ENCODE assay signal across 15 cellular contexts in genomic region chr20:47557791-47558190, GRCh38. TPM values are rescaled to one million over a fixed set of nuclear protein-coding genes. Genes with fewer than 3 reads are reported as not detected.
DNase-seq lines count a peak whose midpoint lies in the region; ATAC-seq, FAIRE-seq and TF ChIP-seq lines count a peak whose summit lies in the region.
"Had no signal": no experiment of that assay in that cellular context is flagged by ENCODE, and none has a peak within 500 bp of the region (broad histone marks: within the 10 kb centered on the region; RNA-seq: fewer than 3 reads in every experiment).

No MANE protein-coding gene starts in this region.

- no peaks in the 10 kb centered on the region for H3K27me3 ChIP-seq in DOHH2 (ENCODE audit: control insufficient read depth, low read length)
- H3K27me3 ChIP-seq in HUES6 (ENCODE audit: control insufficient read depth, insufficient read depth, low read length): no peaks in the 10 kb centered on the region
- H3K27me3 ChIP-seq in K562 (ENCODE audit: control insufficient read depth in 2 of 2, insufficient read depth in 2 of 2, low read length in 2 of 2): no peaks in the 10 kb centered on the region
- H3K27me3 ChIP-seq in suprapubic skin: no peaks in the 10 kb centered on the region

- ATAC-seq in K562: no peak
- ATAC-seq in HG02798 (IDR thresholded peaks at IDR 0.05; ENCODE audit: poor library complexity, unreplicated experiment): no peak
- no peak for ATAC-seq in esophagus mucosa

- no peaks in the 10 kb centered on the region for H3K27me3 Mint-ChIP-seq in mesothelial cell of epicardium (ENCODE audit: low read depth)
- H3K27me3 Mint-ChIP-seq: CD4-positive, alpha-beta T cell had no signal

- no peak for FAIRE-seq in K562 (lab: Jason Lieb, UNC)

- no peak overlapping the region for H3K4me3 Mint-ChIP-seq in mesothelial cell of epicardium
- H3K4me3 Mint-ChIP-seq: CD4-positive, alpha-beta T cell had no signal

- H3K4me1 ChIP-seq in DOHH2 (ENCODE audit: control insufficient read depth, low read length) (peaks cover 76% of the 10 kb centered on the region), HUES6 (ENCODE audit: control insufficient read depth, insufficient read depth, low read length) (peaks cover 36% of the 10 kb centered on the region), K562 (replicated peaks in 1 of 2; ENCODE audit: control insufficient read depth in 2 of 2, insufficient read depth in 2 of 2, low read length in 2 of 2) (peaks cover 0 to 11% of the 10 kb centered on the region in 2 experiments; a peak in 3 of 5 replicates), suprapubic skin (peaks cover 20% of the 10 kb centered on the region)

- H3K9me3 ChIP-seq in DOHH2 (ENCODE audit: control insufficient read depth, insufficient read depth, low read length) (no peaks in the 10 kb centered on the region), HUES6 (ENCODE audit: control insufficient read depth, insufficient read depth, low read depth, low read length) (no peaks in the 10 kb centered on the region), K562 (replicated peaks; ENCODE audit: control insufficient read depth, insufficient read depth, low read depth, low read length) (no peaks in the 10 kb centered on the region), suprapubic skin (no peaks in the 10 kb centered on the region)

- in situ Hi-C loops in K562 (cut with MboI) (no loop called here), GM13976 (cut with MboI; ENCODE audit: low sequenced_read_pairs, unreplicated experiment) (no loop called here)

- no peaks in the 10 kb centered on the region for H3K9me2 ChIP-seq in DOHH2 (replicated peaks; ENCODE audit: control insufficient read depth, low read length)

- POLR2A ChIA-PET in K562 (lab: Yijun Ruan, JAX): interaction anchor here (0.6 kb wide), 1 partner anchor 199 kb away, joined by 3 read pairs; no protein-coding TSS in a partner anchor

- H3K79me2 ChIP-seq in DOHH2 (ENCODE audit: control insufficient read depth, low read length) (peaks cover 89% of the 10 kb centered on the region), K562 (ENCODE audit: control insufficient read depth, insufficient read depth, low read length) (peaks cover 58% of the 10 kb centered on the region)

- peaks cover 3% of the 10 kb centered on the region for H3K9me3 Mint-ChIP-seq in mesothelial cell of epicardium
- H3K9me3 Mint-ChIP-seq: CD4-positive, alpha-beta T cell had no signal

- peak overlapping the region; percentile 79 for H3K27ac Mint-ChIP-seq in mesothelial cell of epicardium

- H3K36me3 Mint-ChIP-seq in mesothelial cell of epicardium: peaks cover 7% of the 10 kb centered on the region

- TF ChIP-seq POLR2A in K562 (conservative IDR thresholded peaks at IDR 0.05): no peak
- TF ChIP-seq POLR2A in suprapubic skin (IDR thresholded peaks at IDR 0.05): no peak

- CTCF ChIA-PET in K562 (lab: Yijun Ruan, JAX; ENCODE audit: low intra/inter-chr PET ratio): no interaction called here

- no peak for TF ChIP-seq CTCF in DOHH2 (IDR thresholded peaks at IDR 0.05; ENCODE audit: low read depth, low read length, poor library complexity, severe bottlenecking)
- no peak for TF ChIP-seq CTCF in K562 (IDR thresholded peaks at IDR 0.05 in 2 of 3, conservative IDR thresholded peaks at IDR 0.05 in 1 of 3; ENCODE audit: insufficient read depth in 2 of 3, low read depth in 1 of 3, low read length in 3 of 3)
- no peak for TF ChIP-seq CTCF in mesothelial cell of epicardium (IDR thresholded peaks at IDR 0.05; ENCODE audit: unreplicated experiment)
- TF ChIP-seq CTCF in GM13976 (IDR thresholded peaks at IDR 0.05; ENCODE audit: borderline replicate concordance, control extremely low read depth, extremely low read depth, insufficient read depth, missing control alignments): no peak
- no peak for TF ChIP-seq CTCF in suprapubic skin (IDR thresholded peaks at IDR 0.05)

- BruUV-seq in K562 (replicated peaks; lab: Mats Ljungman, UMichigan): no TSS peak

- H3K36me3 ChIP-seq in DOHH2 (ENCODE audit: control insufficient read depth, low read length): peaks cover 50% of the 10 kb centered on the region
- no peaks in the 10 kb centered on the region for H3K36me3 ChIP-seq in HUES6 (ENCODE audit: control insufficient read depth, insufficient read depth, low read length)
- H3K36me3 ChIP-seq in K562 (ENCODE audit: control insufficient read depth, insufficient read depth, low read length): no peaks in the 10 kb centered on the region
- H3K36me3 ChIP-seq in suprapubic skin: no peaks in the 10 kb centered on the region

- peaks cover 37% of the 10 kb centered on the region for H4K20me1 ChIP-seq in DOHH2 (ENCODE audit: control insufficient read depth, insufficient read depth, low read depth, low read length)
- peaks cover 3% of the 10 kb centered on the region; the same call in 1 of the 2 replicates for H4K20me1 ChIP-seq in K562 (replicated peaks; ENCODE audit: control insufficient read depth, insufficient read depth, low read length)

- no peaks in the 10 kb centered on the region for H3K9me1 ChIP-seq in K562 (ENCODE audit: control insufficient read depth, insufficient read depth, low read length)

- peaks cover 14% of the 10 kb centered on the region; the same call in 1 of the 2 replicates for H3F3A ChIP-seq in DOHH2 (ENCODE audit: control insufficient read depth, insufficient read depth)

- H3K4me3 ChIP-seq in DOHH2 (ENCODE audit: low read length) (no peak overlapping the region), HUES6 (ENCODE audit: low read depth, low read length) (no peak overlapping the region), K562 (no peak overlapping the region), suprapubic skin (no peak overlapping the region)

- H3K4me1 Mint-ChIP-seq in mesothelial cell of epicardium: peaks cover 41% of the 10 kb centered on the region

- intact Hi-C loops in K562 (cut with micrococcal nuclease): no loop called here

- H3K27ac ChIP-seq in DOHH2 (ENCODE audit: low read depth, low read length) (no peak overlapping the region), HUES6 (ENCODE audit: low read depth, low read length) (peak overlapping the region; percentile 38; the same call in 1 of the 2 replicates), K562 (ENCODE audit: extremely low read depth, low read depth, low read length) (no peak overlapping the region), suprapubic skin (no peak overlapping the region)

- TF ChIP-seq RAD21 in K562 (CRISPR knock-in tag; conservative IDR thresholded peaks at IDR 0.05 in 1 of 2, IDR thresholded peaks at IDR 0.05 in 1 of 2): no peak

- DNase-seq in K562 (ENCODE audit: extremely low read depth in 1 of 4, low spot score in 3 of 4): no peak
- DNase-seq in mesothelial cell of epicardium (ENCODE audit: low spot score in 2 of 2, unreplicated experiment in 2 of 2): no peak
- no peak for DNase-seq in GM13976 (ENCODE audit: low spot score)
- DNase-seq in suprapubic skin (ENCODE audit: low spot score in 2 of 2): no peak
- DNase-seq: CD4-positive, alpha-beta T cell; DMS79 treated with DMSO at 0.1 percent for 48 hours; GF-D8; H7; NCI-H1930; NCI-H2171; SW 1271 had no signal

- 60% methylated on average over 6 of the region's 7 CpGs for WGBS in K562 (ENCODE audit: insufficient coverage, low coverage, missing lambda C conversion rate)
- 83% methylated on average over 7 of the region's 7 CpGs for WGBS in suprapubic skin

- H3K9ac ChIP-seq in HUES6 (ENCODE audit: low read length) (no peak overlapping the region), K562 (ENCODE audit: insufficient read depth in 1 of 2, low read depth in 2 of 2, low read length in 2 of 2) (no peak overlapping the region)

- TF ChIP-seq EP300 in K562 (IDR thresholded peaks at IDR 0.05; ENCODE audit: low read length): no peak
- no peak for TF ChIP-seq EP300 in suprapubic skin (IDR thresholded peaks at IDR 0.05)

- peak overlapping the region; percentile 24; the same call in 1 of the 2 replicates for H3K4me2 ChIP-seq in DOHH2 (ENCODE audit: low read length)
- H3K4me2 ChIP-seq in K562 (ENCODE audit: insufficient read depth, low read length): no peak overlapping the region

- H2AFZ ChIP-seq in K562 (ENCODE audit: low read depth, low read length): no peak overlapping the region

TF ChIP-seq in K562, 482 proteins besides CTCF, POLR2A, EP300 and RAD21 (continues in another document):
- 0 out of 2 replicates have a peak, but pooled peaks have one; percentile 22 for TF ChIP-seq BACH1 (tag; IDR thresholded peaks at IDR 0.05)
- TF ChIP-seq ARID2 (IDR thresholded peaks at IDR 0.05): no peak
- no peak for TF ChIP-seq GABPB1 (CRISPR knock-in tag; IDR thresholded peaks at IDR 0.05)
- no peak for TF ChIP-seq DEAF1 (CRISPR knock-in tag; IDR thresholded peaks at IDR 0.05)
- no peak for TF ChIP-seq KAT8 (IDR thresholded peaks at IDR 0.05; ENCODE audit: low read depth)

RNA-seq across cellular contexts. Expression of gene NCOA3, which starts 56.1 kb away (rescaled TPM):
- total RNA-seq in K562 (2011; cell fraction: chromatin; rRNA removed; ENCODE audit: low replicate concordance): 42.2 and 88.7 TPM in 2 replicates
- total RNA-seq in K562 (2011; cell fraction: nucleolus; rRNA removed): 19.5 and 23.2 TPM in 2 replicates
- 36.6 and 49.6 TPM in 2 replicates for total RNA-seq in K562 (2011; cell fraction: nucleoplasm; rRNA removed)
- 12.1 and 12.4 TPM in 2 replicates for total RNA-seq in K562 (2014; rRNA removed)
- total RNA-seq in K562 (2014; rRNA removed; fragmentation: Illumina TruSeq; extraction: Trizol): 16.1 and 19.6 TPM in 2 replicates
- 17.1 and 17.2 TPM in 2 replicates for total RNA-seq in K562 (2015; rRNA removed; fragmentation: Illumina TruSeq; extraction: Trizol)
- total RNA-seq in K562 (2021): 15.3 and 17.0 TPM in 2 replicates
- polyA plus RNA-seq in K562 (2011; rRNA removed): 24.3 and 24.7 TPM in 2 replicates
- 11.6 and 17.3 TPM in 2 replicates for polyA plus RNA-seq in K562 (2011; cell fraction: cytosol; rRNA removed)
- polyA plus RNA-seq in K562 (2011; cell fraction: nucleus; rRNA removed): 34.8 and 45.8 TPM in 2 replicates
- 9.0 and 14.7 TPM in 2 replicates for polyA plus RNA-seq in K562 (2012)
- polyA plus RNA-seq in K562 (2014; fragmentation: Illumina TruSeq; extraction: Trizol): 12.5 and 14.4 TPM in 2 replicates
- 1 to 10 TPM; 3.2 to 4.7 TPM for polyA plus RNA-seq in K562 (2014; fragmentation: Nextera tagmentation; extraction: Ambion mirVana)
- 11.6 and 12.2 TPM in 2 replicates for polyA plus RNA-seq in K562 (2014; rRNA removed)
- 37.1 and 46.6 TPM in 2 replicates for polyA minus RNA-seq in K562 (2011; rRNA and poly(A)+ RNA removed)
- polyA minus RNA-seq in K562 (2011; cell fraction: cytosol; rRNA and poly(A)+ RNA removed): 16.8 and 20.7 TPM in 2 replicates
- polyA minus RNA-seq in K562 (2011; cell fraction: nucleus; rRNA and poly(A)+ RNA removed): 13.1 and 32.8 TPM in 2 replicates
- 45.9 to 49.8 TPM (median 47.1 TPM) in 3 replicates for total RNA-seq in mesothelial cell of epicardium
- 29.1 TPM for total RNA-seq in esophagus mucosa
- total RNA-seq in suprapubic skin: 10 to 100 TPM; 45.1 to 77.8 (median 56.3) TPM
